In the genomic region with DNA sequence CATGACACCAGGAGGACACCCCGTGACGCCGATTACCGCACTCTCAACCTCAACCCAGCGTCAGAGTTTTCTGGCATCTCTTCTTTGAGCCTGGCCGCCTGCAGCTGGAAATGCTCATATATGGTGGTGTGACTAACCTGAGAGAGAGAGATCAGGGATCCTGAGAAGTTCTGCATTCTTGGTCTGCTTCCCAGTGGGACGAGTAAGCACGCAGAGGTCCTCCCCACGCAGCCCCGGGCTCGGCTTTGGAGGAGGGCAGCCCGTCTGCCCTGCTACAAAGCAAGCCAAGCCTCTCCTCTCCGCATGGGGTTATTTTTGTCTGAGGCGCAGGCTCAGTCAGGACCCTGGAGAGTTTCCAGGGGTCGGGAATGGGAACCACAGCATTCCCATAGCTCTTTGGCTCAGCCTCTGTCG, we compare ENCODE assay signal across 8 cellular contexts. TPM values are rescaled to one million over a fixed set of nuclear protein-coding genes. Genes with fewer than 3 reads are reported as not detected.
DNase-seq lines count a peak whose midpoint lies in the region; ATAC-seq, FAIRE-seq and TF ChIP-seq lines count a peak whose summit lies in the region.

No MANE protein-coding gene starts in this region.

- H2AFZ ChIP-seq in K562 (ENCODE audit: low read depth, low read length) (no peak overlapping the region), hepatocyte (no peak overlapping the region)

- H3K27ac Mint-ChIP-seq in activated T-helper 2 cell treated with anti-CD3 and anti-CD28 coated beads, Interferon-gamma antibody, Interleukin-2, Interleukin-4, amounts not matched to agents 10 μg/mL and 5 μg/mL and 100 μg/mL, durations not matched to agents 14 hours and 24 hours and 36 hours, result no peak overlapping the region

- H3K4me3 ChIP-seq in K562 (no peak overlapping the region), hepatocyte (no peak overlapping the region), gastrocnemius medialis (peak overlapping the region in 1 of 4 donors; percentile 11)

- no peaks in the 10 kb centered on the region for H3K4me1 Mint-ChIP-seq in activated T-helper 2 cell treated with anti-CD3 and anti-CD28 coated beads, Interferon-gamma antibody, Interleukin-2, Interleukin-4, amounts not matched to agents 10 μg/mL and 5 μg/mL and 100 μg/mL, durations not matched to agents 14 hours and 24 hours and 36 hours (ENCODE audit: low read depth)

- no peaks in the 10 kb centered on the region for H3K36me3 ChIP-seq in K562 (ENCODE audit: control insufficient read depth, insufficient read depth, low read length)
- H3K36me3 ChIP-seq in hepatocyte (replicated peaks; ENCODE audit: insufficient read depth, low read depth), result no peaks in the 10 kb centered on the region
- H3K36me3 ChIP-seq in gastrocnemius medialis, result no peaks in the 10 kb centered on the region

- H3K79me2 ChIP-seq in K562 (ENCODE audit: control insufficient read depth, insufficient read depth, low read length) (no peaks in the 10 kb centered on the region), hepatocyte (peaks cover 37% of the 10 kb centered on the region)

- TF ChIP-seq EP300 in K562 (IDR thresholded peaks at IDR 0.05; ENCODE audit: low read length), result no peak

- peaks cover 9% of the 10 kb centered on the region for H3K27me3 Mint-ChIP-seq in activated T-helper 2 cell treated with anti-CD3 and anti-CD28 coated beads, Interferon-gamma antibody, Interleukin-2, Interleukin-4, amounts not matched to agents 10 μg/mL and 5 μg/mL and 100 μg/mL, durations not matched to agents 14 hours and 24 hours and 36 hours (ENCODE audit: low read depth)

- no peaks in the 10 kb centered on the region for H3K9me3 Mint-ChIP-seq in activated T-helper 2 cell treated with anti-CD3 and anti-CD28 coated beads, Interferon-gamma antibody, Interleukin-2, Interleukin-4, amounts not matched to agents 10 μg/mL and 5 μg/mL and 100 μg/mL, durations not matched to agents 14 hours and 24 hours and 36 hours

- POLR2A ChIA-PET in K562 (lab: Yijun Ruan, JAX), result no interaction called here

- H3K4me2 ChIP-seq in K562 (ENCODE audit: insufficient read depth, low read length) (no peak overlapping the region), hepatocyte (no peak overlapping the region)

- no peak for TF ChIP-seq CTCF in K562 (IDR thresholded peaks at IDR 0.05 in 2 of 3, conservative IDR thresholded peaks at IDR 0.05 in 1 of 3; ENCODE audit: insufficient read depth in 2 of 3, low read depth in 1 of 3, low read length in 3 of 3)
- TF ChIP-seq CTCF in hepatocyte (IDR thresholded peaks at IDR 0.05; ENCODE audit: poor library complexity), result no peak
- TF ChIP-seq CTCF in gastrocnemius medialis (IDR thresholded peaks at IDR 0.05 in 4 of 5, conservative IDR thresholded peaks at IDR 0.05 in 1 of 5), result no peak

- H3K36me3 Mint-ChIP-seq in activated T-helper 2 cell treated with anti-CD3 and anti-CD28 coated beads, Interferon-gamma antibody, Interleukin-2, Interleukin-4, amounts not matched to agents 10 μg/mL and 5 μg/mL and 100 μg/mL, durations not matched to agents 14 hours and 24 hours and 36 hours (ENCODE audit: low read depth), result no peaks in the 10 kb centered on the region

- H3K9me3 ChIP-seq in K562 (replicated peaks; ENCODE audit: control insufficient read depth, insufficient read depth, low read depth, low read length), result no peaks in the 10 kb centered on the region
- no peaks in the 10 kb centered on the region for H3K9me3 ChIP-seq in hepatocyte (ENCODE audit: low read depth)
- H3K9me3 ChIP-seq in gastrocnemius medialis, result no peaks in the 10 kb centered on the region

- H3K27ac ChIP-seq in K562 (ENCODE audit: extremely low read depth, low read depth, low read length) (no peak overlapping the region), hepatocyte (peak overlapping the region; percentile 87), gastrocnemius medialis (peak overlapping the region; percentile 65 to 85 (median 79))

- H3K27me3 ChIP-seq in K562 (ENCODE audit: control insufficient read depth in 2 of 2, insufficient read depth in 2 of 2, low read length in 2 of 2), result peaks cover 83 to 95% of the 10 kb centered on the region in 2 experiments
- H3K27me3 ChIP-seq in hepatocyte, result no peaks in the 10 kb centered on the region
- no peaks in the 10 kb centered on the region for H3K27me3 ChIP-seq in gastrocnemius medialis

- intact Hi-C loops in K562 (cut with micrococcal nuclease), result no loop called here
- intact Hi-C loops in gastrocnemius medialis (cut with DNase I; ENCODE audit: low total_unique reads), result loop anchor here (10.0 kb wide), 1 partner anchor 89 kb away; no protein-coding TSS in a partner anchor
- intact Hi-C loops in activated T-helper 2 cell treated with anti-CD3 and anti-CD28 coated beads, Interferon-gamma antibody, Interleukin-2, Interleukin-4, amounts not matched to agents 10 μg/mL and 5 μg/mL and 100 μg/mL, durations not matched to agents 14 hours and 24 hours and 36 hours (cut with micrococcal nuclease), result no loop called here

- H3K9me2 ChIP-seq in hepatocyte (replicated peaks; ENCODE audit: insufficient read depth), result no peaks in the 10 kb centered on the region

- no peak overlapping the region for H3K4me3 Mint-ChIP-seq in activated T-helper 2 cell treated with anti-CD3 and anti-CD28 coated beads, Interferon-gamma antibody, Interleukin-2, Interleukin-4, amounts not matched to agents 10 μg/mL and 5 μg/mL and 100 μg/mL, durations not matched to agents 14 hours and 24 hours and 36 hours (ENCODE audit: low read depth)

- no peak for TF ChIP-seq RAD21 in K562 (CRISPR knock-in tag; conservative IDR thresholded peaks at IDR 0.05 in 1 of 2, IDR thresholded peaks at IDR 0.05 in 1 of 2)

- H3K9ac ChIP-seq in K562 (ENCODE audit: insufficient read depth in 1 of 2, low read depth in 2 of 2, low read length in 2 of 2), result no peak overlapping the region

- in situ Hi-C loops in K562 (cut with MboI) (no loop called here), gastrocnemius medialis (cut with MboI; ENCODE audit: low sequenced_read_pairs in 4 of 4) (no loop called here)

- H4K20me1 ChIP-seq in K562 (replicated peaks; ENCODE audit: control insufficient read depth, insufficient read depth, low read length) (peaks cover 34% of the 10 kb centered on the region), hepatocyte (ENCODE audit: insufficient read depth, poor library complexity, severe bottlenecking) (no peaks in the 10 kb centered on the region)

- peaks cover 0 to 6% of the 10 kb centered on the region in 2 experiments; a peak in 2 of 5 replicates for H3K4me1 ChIP-seq in K562 (replicated peaks in 1 of 2; ENCODE audit: control insufficient read depth in 2 of 2, insufficient read depth in 2 of 2, low read length in 2 of 2)
- H3K4me1 ChIP-seq in hepatocyte (ENCODE audit: insufficient read depth), result peaks cover 33% of the 10 kb centered on the region
- H3K4me1 ChIP-seq in gastrocnemius medialis, result peaks cover 31 to 43% of the 10 kb centered on the region in 2 donors

- TF ChIP-seq POLR2A in K562 (conservative IDR thresholded peaks at IDR 0.05) (no peak), gastrocnemius medialis (IDR thresholded peaks at IDR 0.05) (peak; percentile 9 to 46)

- ATAC-seq in K562, result no peak; the same call in 2 of the 3 replicates
- peak; percentile 43 to 52 for ATAC-seq in gastrocnemius medialis
- ATAC-seq in HG03039 (IDR thresholded peaks at IDR 0.05; ENCODE audit: unreplicated experiment), result no peak

- no TSS peak for BruUV-seq in K562 (replicated peaks; lab: Mats Ljungman, UMichigan)

- no peak for FAIRE-seq in K562 (lab: Jason Lieb, UNC)

- H3K9me1 ChIP-seq in K562 (ENCODE audit: control insufficient read depth, insufficient read depth, low read length), result no peaks in the 10 kb centered on the region

- DNase-seq in GM04504 (ENCODE audit: low read depth), result peak; percentile 100
- no peak for DNase-seq in K562 (ENCODE audit: extremely low read depth in 1 of 4, low spot score in 3 of 4)
- peak; percentile 79 for DNase-seq in hepatocyte (ENCODE audit: low spot score)
- peak; percentile 53 to 84 for DNase-seq in gastrocnemius medialis
- no peak for DNase-seq in NOMO-1 (lab: John Stamatoyannopoulos, UW; ENCODE audit: unreplicated experiment in 2 of 2)
- no peak for DNase-seq in activated T-helper 2 cell treated with anti-CD3 and anti-CD28 coated beads, Interferon-gamma antibody, Interleukin-2, Interleukin-4, amounts not matched to agents 10 μg/mL and 5 μg/mL and 100 μg/mL, durations not matched to agents 14 hours and 24 hours and 36 hours (ENCODE audit: low spot score)
- DNase-seq in COLO829 (ENCODE audit: low spot score), result no peak

- WGBS in K562 (ENCODE audit: insufficient coverage, low coverage, missing lambda C conversion rate), result 4% methylated on average over 16 of the region's 16 CpGs
- 47% methylated on average over 16 of the region's 16 CpGs for WGBS in hepatocyte (ENCODE audit: low lambda C conversion rate, missing lambda C conversion rate)

- CTCF ChIA-PET in K562 (lab: Yijun Ruan, JAX; ENCODE audit: low intra/inter-chr PET ratio), result no interaction called here

TF ChIP-seq in K562, 482 proteins besides CTCF, POLR2A, EP300 and RAD21 (continues in another document):
- peak; percentile 65; the same call in 1 of the 2 replicates for TF ChIP-seq ZBTB17 (CRISPR knock-in tag; IDR thresholded peaks at IDR 0.05)
- no peak for TF ChIP-seq TCF3 (CRISPR knock-in tag; IDR thresholded peaks at IDR 0.05)

RNA-seq across cellular contexts. Expression of a gene that starts 16.5 kb away (rescaled TPM):
- total RNA-seq in K562 (2011; cell fraction: chromatin; rRNA removed; ENCODE audit: low replicate concordance), result 0.42 TPM in 1 of 2 replicates, not detected in the other
- total RNA-seq in K562 (2011; cell fraction: nucleolus; rRNA removed), result 0.13 and 0.17 TPM in 2 replicates
- total RNA-seq in K562 (2011; cell fraction: nucleoplasm; rRNA removed), result 0.31 TPM in 1 of 2 replicates, not detected in the other
- total RNA-seq in K562 (2014; rRNA removed) (0.12 TPM in 1 of 2 replicates, not detected in the other), K562 (2014; rRNA removed; fragmentation: Illumina TruSeq; extraction: Trizol) (0.04 and 0.10 TPM in 2 replicates), K562 (2015; rRNA removed; fragmentation: Illumina TruSeq; extraction: Trizol) (not detected in 2 replicates), K562 (2021) (0.22 and 0.24 TPM in 2 replicates), hepatocyte (253 and 281 TPM in 2 replicates), gastrocnemius medialis (10 to 100 TPM; 26.1 to 50.1 (median 39.0) TPM)
- polyA plus RNA-seq in K562 (2011; rRNA removed) (0.05 TPM in 1 of 2 replicates, not detected in the other), K562 (2014; fragmentation: Illumina TruSeq; extraction: Trizol) (0.03 and 0.06 TPM in 2 replicates), K562 (2014; fragmentation: Nextera tagmentation; extraction: Ambion mirVana) (under 1 TPM in 1 of 2 experiments, not detected in 1; 0.03 TPM), K562 (2014; rRNA removed) (0.08 TPM in 1 of 2 replicates, not detected in the other), hepatocyte (284 and 315 TPM in 2 replicates)
- 0.03 and 0.19 TPM in 2 replicates for polyA plus RNA-seq in K562 (2011; cell fraction: cytosol; rRNA removed)
- 0.34 TPM in 1 of 2 replicates, not detected in the other for polyA plus RNA-seq in K562 (2011; cell fraction: nucleus; rRNA removed)
- polyA plus RNA-seq in K562 (2012), result 0.07 and 0.16 TPM in 2 replicates
- 0.04 and 0.06 TPM in 2 replicates for polyA minus RNA-seq in K562 (2011; rRNA and poly(A)+ RNA removed)
- not detected in 2 replicates for polyA minus RNA-seq in K562 (2011; cell fraction: cytosol; rRNA and poly(A)+ RNA removed)
- polyA minus RNA-seq in K562 (2011; cell fraction: nucleus; rRNA and poly(A)+ RNA removed), result 0.27 TPM in 1 of 2 replicates, not detected in the other
- total RNA-seq in activated T-helper 2 cell treated with anti-CD3 and anti-CD28 coated beads, Interferon-gamma antibody, Interleukin-2, Interleukin-4, amounts not matched to agents 10 μg/mL and 5 μg/mL and 100 μg/mL, durations not matched to agents 14 hours and 24 hours and 36 hours, result 0.16 and 0.23 TPM in 2 replicates

Comparison
In these comparisons a context has a peak if more than half of its experiments do, and no peak if none do; other contexts are left out.
1. DNase-seq: peak in GM04504 (single experiment), hepatocyte (single experiment) and gastrocnemius medialis (2 of 2); none in K562 (0 of 4), NOMO-1 (0 of 2), activated T-helper 2 cell treated with anti-CD3 and anti-CD28 coated beads, Interferon-gamma antibody, Interleukin-2, Interleukin-4, amounts not matched to agents 10 μg/mL and 5 μg/mL and 100 μg/mL, durations not matched to agents 14 hours and 24 hours and 36 hours (single experiment) and COLO829 (single experiment).
2. ATAC-seq: peak in gastrocnemius medialis (2 of 2); none in K562 (single experiment) and HG03039 (single experiment).
3. RNA of a gene that starts 16.5 kb away (total RNA-seq): 253 to 281 TPM in hepatocyte and 26.1 to 50.1 TPM in gastrocnemius medialis; 0.16 to 0.23 TPM in activated T-helper 2 cell treated with anti-CD3 and anti-CD28 coated beads, Interferon-gamma antibody, Interleukin-2, Interleukin-4, amounts not matched to agents 10 μg/mL and 5 μg/mL and 100 μg/mL, durations not matched to agents 14 hours and 24 hours and 36 hours and 0.04 to 0.42 TPM in K562; every median in the first group is over 10 times any median in the second.